ENCODE assay signal across 1 cellular context in the genomic region with DNA sequence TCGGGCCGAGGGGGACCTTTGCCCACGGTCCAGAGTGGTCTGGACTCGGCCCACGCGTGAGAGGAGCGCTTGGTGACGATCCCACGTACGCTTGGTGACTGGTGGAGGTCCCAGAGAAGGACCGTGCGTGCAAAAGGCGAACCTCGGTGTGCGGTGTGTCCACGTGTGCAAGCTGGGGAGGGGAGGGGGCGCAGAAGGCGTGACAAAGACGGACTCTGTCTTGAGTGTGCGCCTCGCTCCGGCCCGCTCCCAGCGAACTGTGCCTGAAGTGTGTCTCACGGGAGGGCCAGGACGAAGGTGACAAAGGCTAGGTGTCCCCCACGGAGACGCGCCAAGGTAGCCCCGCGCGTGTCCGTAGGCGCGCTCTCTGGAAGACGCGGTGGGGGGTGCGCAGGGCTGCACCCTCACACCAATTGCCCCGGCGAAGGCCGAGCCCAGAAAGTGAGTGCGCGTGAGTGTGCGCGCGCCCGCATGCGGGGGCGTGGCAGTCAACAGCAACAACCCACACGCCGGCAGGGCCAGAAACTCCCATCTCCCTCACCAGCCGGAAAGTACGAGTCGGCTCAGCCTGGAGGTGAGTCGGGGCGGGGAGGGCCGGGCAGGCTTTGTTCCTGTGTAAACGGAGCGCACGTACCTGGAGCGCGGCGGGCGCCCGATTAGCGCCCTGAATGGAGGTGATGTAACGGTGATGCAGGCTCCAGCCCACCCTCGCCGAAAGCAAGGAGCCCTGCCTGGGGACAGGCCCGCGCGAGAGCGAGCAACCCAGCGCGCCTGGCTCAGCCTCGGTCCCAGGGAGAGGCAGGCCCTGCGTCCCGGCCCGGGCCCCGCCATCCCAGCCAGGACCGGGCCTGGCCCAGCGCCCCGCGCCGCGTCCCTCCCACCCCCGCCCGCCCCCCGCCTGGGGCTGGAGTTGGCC.
TF ChIP-seq lines count a peak whose summit lies in the region.

A gene with protein sequence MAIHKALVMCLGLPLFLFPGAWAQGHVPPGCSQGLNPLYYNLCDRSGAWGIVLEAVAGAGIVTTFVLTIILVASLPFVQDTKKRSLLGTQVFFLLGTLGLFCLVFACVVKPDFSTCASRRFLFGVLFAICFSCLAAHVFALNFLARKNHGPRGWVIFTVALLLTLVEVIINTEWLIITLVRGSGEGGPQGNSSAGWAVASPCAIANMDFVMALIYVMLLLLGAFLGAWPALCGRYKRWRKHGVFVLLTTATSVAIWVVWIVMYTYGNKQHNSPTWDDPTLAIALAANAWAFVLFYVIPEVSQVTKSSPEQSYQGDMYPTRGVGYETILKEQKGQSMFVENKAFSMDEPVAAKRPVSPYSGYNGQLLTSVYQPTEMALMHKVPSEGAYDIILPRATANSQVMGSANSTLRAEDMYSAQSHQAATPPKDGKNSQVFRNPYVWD (plus strand): TSS at position 521 of the 916 bp plus-strand sequence. CDS start 7,689 bp downstream, outside the sequence.

TF ChIP-seq in HepG2, 621 proteins besides CTCF, POLR2A, EP300 and RAD21 (continued from another document and continues in another):
- TF ChIP-seq, protein P1, sequence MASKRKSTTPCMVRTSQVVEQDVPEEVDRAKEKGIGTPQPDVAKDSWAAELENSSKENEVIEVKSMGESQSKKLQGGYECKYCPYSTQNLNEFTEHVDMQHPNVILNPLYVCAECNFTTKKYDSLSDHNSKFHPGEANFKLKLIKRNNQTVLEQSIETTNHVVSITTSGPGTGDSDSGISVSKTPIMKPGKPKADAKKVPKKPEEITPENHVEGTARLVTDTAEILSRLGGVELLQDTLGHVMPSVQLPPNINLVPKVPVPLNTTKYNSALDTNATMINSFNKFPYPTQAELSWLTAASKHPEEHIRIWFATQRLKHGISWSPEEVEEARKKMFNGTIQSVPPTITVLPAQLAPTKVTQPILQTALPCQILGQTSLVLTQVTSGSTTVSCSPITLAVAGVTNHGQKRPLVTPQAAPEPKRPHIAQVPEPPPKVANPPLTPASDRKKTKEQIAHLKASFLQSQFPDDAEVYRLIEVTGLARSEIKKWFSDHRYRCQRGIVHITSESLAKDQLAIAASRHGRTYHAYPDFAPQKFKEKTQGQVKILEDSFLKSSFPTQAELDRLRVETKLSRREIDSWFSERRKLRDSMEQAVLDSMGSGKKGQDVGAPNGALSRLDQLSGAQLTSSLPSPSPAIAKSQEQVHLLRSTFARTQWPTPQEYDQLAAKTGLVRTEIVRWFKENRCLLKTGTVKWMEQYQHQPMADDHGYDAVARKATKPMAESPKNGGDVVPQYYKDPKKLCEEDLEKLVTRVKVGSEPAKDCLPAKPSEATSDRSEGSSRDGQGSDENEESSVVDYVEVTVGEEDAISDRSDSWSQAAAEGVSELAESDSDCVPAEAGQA (IDR thresholded peaks at IDR 0.05; ENCODE audit: low read depth) = no peak; the same call in none of the 2 replicates
- TF ChIP-seq, protein P1 (CRISPR knock-in tag; IDR thresholded peaks at IDR 0.05; ENCODE audit: borderline replicate concordance) = no peak
- TF ChIP-seq FOXM1 (CRISPR knock-in tag; IDR thresholded peaks at IDR 0.05) (no peak), ZNF501 (CRISPR knock-in tag; IDR thresholded peaks at IDR 0.05) (no peak; the same call in none of the 2 replicates), KDM6A (CRISPR knock-in tag; IDR thresholded peaks at IDR 0.05; ENCODE audit: low read depth) (no peak), ZNF20 (CRISPR knock-in tag; IDR thresholded peaks at IDR 0.05) (peak; percentile 88; the same call in 1 of the 2 replicates), GPN1 (CRISPR knock-in tag; IDR thresholded peaks at IDR 0.05; ENCODE audit: borderline replicate concordance) (no peak; the same call in 1 of the 2 replicates), DR1 (CRISPR knock-in tag; IDR thresholded peaks at IDR 0.05) (peak; percentile 75; the same call in 1 of the 2 replicates), ZNF251 (CRISPR knock-in tag; IDR thresholded peaks at IDR 0.05) (no peak), MEF2D (CRISPR knock-in tag; IDR thresholded peaks at IDR 0.05) (peak; percentile 70; the same call in 1 of the 2 replicates), ZMYM2 (CRISPR knock-in tag; IDR thresholded peaks at IDR 0.05) (no peak; the same call in 1 of the 2 replicates), SAFB2 (CRISPR knock-in tag; IDR thresholded peaks at IDR 0.05; ENCODE audit: borderline replicate concordance, low read depth) (peak; percentile 13), HOXA9 (CRISPR knock-in tag; IDR thresholded peaks at IDR 0.05; ENCODE audit: borderline replicate concordance) (peak; percentile 67; the same call in 1 of the 2 replicates), MBNL3 (CRISPR knock-in tag; conservative IDR thresholded peaks at IDR 0.05) (no peak), KMT2A (CRISPR knock-in tag; IDR thresholded peaks at IDR 0.05) (peak; percentile 63), ZNF724P (CRISPR knock-in tag; IDR thresholded peaks at IDR 0.05; ENCODE audit: borderline replicate concordance) (no peak; the same call in 1 of the 2 replicates), ZNF225 (CRISPR knock-in tag; IDR thresholded peaks at IDR 0.05) (peak; percentile 81; the same call in 1 of the 2 replicates), IRX3 (CRISPR knock-in tag; IDR thresholded peaks at IDR 0.05; ENCODE audit: borderline replicate concordance, low read depth) (peak; percentile 49; the same call in 1 of the 2 replicates), ETV5 (CRISPR knock-in tag; IDR thresholded peaks at IDR 0.05; ENCODE audit: borderline replicate concordance) (peak; percentile 64; the same call in 1 of the 2 replicates), JUND (CRISPR knock-in tag; IDR thresholded peaks at IDR 0.05) (0 out of 2 replicates have a peak, but pooled peaks have one; percentile 27), SOX5 (CRISPR knock-in tag; IDR thresholded peaks at IDR 0.05; ENCODE audit: borderline replicate concordance) (peak; percentile 68; the same call in 1 of the 2 replicates), ZNF383 (CRISPR knock-in tag; IDR thresholded peaks at IDR 0.05; ENCODE audit: borderline replicate concordance) (no peak), RORA (CRISPR knock-in tag; IDR thresholded peaks at IDR 0.05) (no peak), CHCHD3 (CRISPR knock-in tag; IDR thresholded peaks at IDR 0.05) (peak; percentile 82), ZNF263 (CRISPR knock-in tag; IDR thresholded peaks at IDR 0.05) (peak; percentile 17; the same call in 1 of the 2 replicates), CENPT (CRISPR knock-in tag; IDR thresholded peaks at IDR 0.05; ENCODE audit: low read depth) (no peak; the same call in 1 of the 2 replicates)
- TF ChIP-seq, protein P2, sequence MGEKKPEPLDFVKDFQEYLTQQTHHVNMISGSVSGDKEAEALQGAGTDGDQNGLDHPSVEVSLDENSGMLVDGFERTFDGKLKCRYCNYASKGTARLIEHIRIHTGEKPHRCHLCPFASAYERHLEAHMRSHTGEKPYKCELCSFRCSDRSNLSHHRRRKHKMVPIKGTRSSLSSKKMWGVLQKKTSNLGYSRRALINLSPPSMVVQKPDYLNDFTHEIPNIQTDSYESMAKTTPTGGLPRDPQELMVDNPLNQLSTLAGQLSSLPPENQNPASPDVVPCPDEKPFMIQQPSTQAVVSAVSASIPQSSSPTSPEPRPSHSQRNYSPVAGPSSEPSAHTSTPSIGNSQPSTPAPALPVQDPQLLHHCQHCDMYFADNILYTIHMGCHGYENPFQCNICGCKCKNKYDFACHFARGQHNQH (CRISPR knock-in tag; IDR thresholded peaks at IDR 0.05) = no peak; the same call in 1 of the 2 replicates
- TF ChIP-seq, protein P3, sequence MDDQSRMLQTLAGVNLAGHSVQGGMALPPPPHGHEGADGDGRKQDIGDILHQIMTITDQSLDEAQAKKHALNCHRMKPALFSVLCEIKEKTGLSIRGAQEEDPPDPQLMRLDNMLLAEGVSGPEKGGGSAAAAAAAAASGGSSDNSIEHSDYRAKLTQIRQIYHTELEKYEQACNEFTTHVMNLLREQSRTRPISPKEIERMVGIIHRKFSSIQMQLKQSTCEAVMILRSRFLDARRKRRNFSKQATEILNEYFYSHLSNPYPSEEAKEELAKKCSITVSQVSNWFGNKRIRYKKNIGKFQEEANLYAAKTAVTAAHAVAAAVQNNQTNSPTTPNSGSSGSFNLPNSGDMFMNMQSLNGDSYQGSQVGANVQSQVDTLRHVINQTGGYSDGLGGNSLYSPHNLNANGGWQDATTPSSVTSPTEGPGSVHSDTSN (CRISPR knock-in tag; IDR thresholded peaks at IDR 0.05; ENCODE audit: borderline replicate concordance) = no peak
- TF ChIP-seq, protein P4, sequence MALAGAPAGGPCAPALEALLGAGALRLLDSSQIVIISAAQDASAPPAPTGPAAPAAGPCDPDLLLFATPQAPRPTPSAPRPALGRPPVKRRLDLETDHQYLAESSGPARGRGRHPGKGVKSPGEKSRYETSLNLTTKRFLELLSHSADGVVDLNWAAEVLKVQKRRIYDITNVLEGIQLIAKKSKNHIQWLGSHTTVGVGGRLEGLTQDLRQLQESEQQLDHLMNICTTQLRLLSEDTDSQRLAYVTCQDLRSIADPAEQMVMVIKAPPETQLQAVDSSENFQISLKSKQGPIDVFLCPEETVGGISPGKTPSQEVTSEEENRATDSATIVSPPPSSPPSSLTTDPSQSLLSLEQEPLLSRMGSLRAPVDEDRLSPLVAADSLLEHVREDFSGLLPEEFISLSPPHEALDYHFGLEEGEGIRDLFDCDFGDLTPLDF (CRISPR knock-in tag; IDR thresholded peaks at IDR 0.05) = no peak; the same call in 1 of the 2 replicates
- TF ChIP-seq, protein P5, sequence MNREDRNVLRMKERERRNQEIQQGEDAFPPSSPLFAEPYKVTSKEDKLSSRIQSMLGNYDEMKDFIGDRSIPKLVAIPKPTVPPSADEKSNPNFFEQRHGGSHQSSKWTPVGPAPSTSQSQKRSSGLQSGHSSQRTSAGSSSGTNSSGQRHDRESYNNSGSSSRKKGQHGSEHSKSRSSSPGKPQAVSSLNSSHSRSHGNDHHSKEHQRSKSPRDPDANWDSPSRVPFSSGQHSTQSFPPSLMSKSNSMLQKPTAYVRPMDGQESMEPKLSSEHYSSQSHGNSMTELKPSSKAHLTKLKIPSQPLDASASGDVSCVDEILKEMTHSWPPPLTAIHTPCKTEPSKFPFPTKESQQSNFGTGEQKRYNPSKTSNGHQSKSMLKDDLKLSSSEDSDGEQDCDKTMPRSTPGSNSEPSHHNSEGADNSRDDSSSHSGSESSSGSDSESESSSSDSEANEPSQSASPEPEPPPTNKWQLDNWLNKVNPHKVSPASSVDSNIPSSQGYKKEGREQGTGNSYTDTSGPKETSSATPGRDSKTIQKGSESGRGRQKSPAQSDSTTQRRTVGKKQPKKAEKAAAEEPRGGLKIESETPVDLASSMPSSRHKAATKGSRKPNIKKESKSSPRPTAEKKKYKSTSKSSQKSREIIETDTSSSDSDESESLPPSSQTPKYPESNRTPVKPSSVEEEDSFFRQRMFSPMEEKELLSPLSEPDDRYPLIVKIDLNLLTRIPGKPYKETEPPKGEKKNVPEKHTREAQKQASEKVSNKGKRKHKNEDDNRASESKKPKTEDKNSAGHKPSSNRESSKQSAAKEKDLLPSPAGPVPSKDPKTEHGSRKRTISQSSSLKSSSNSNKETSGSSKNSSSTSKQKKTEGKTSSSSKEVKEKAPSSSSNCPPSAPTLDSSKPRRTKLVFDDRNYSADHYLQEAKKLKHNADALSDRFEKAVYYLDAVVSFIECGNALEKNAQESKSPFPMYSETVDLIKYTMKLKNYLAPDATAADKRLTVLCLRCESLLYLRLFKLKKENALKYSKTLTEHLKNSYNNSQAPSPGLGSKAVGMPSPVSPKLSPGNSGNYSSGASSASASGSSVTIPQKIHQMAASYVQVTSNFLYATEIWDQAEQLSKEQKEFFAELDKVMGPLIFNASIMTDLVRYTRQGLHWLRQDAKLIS (CRISPR knock-in tag; IDR thresholded peaks at IDR 0.05) = peak; percentile 94
- TF ChIP-seq, protein P6, sequence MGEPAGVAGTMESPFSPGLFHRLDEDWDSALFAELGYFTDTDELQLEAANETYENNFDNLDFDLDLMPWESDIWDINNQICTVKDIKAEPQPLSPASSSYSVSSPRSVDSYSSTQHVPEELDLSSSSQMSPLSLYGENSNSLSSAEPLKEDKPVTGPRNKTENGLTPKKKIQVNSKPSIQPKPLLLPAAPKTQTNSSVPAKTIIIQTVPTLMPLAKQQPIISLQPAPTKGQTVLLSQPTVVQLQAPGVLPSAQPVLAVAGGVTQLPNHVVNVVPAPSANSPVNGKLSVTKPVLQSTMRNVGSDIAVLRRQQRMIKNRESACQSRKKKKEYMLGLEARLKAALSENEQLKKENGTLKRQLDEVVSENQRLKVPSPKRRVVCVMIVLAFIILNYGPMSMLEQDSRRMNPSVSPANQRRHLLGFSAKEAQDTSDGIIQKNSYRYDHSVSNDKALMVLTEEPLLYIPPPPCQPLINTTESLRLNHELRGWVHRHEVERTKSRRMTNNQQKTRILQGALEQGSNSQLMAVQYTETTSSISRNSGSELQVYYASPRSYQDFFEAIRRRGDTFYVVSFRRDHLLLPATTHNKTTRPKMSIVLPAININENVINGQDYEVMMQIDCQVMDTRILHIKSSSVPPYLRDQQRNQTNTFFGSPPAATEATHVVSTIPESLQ (CRISPR knock-in tag; conservative IDR thresholded peaks at IDR 0.05) = no peak
- TF ChIP-seq, protein P7, sequence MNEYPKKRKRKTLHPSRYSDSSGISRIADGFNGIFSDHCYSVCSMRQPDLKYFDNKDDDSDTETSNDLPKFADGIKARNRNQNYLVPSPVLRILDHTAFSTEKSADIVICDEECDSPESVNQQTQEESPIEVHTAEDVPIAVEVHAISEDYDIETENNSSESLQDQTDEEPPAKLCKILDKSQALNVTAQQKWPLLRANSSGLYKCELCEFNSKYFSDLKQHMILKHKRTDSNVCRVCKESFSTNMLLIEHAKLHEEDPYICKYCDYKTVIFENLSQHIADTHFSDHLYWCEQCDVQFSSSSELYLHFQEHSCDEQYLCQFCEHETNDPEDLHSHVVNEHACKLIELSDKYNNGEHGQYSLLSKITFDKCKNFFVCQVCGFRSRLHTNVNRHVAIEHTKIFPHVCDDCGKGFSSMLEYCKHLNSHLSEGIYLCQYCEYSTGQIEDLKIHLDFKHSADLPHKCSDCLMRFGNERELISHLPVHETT (CRISPR knock-in tag; conservative IDR thresholded peaks at IDR 0.05) = peak; percentile 78; the same call in 1 of the 2 replicates
